Comparison of ENCODE assay signal across 27 cellular contexts in the genomic region with DNA sequence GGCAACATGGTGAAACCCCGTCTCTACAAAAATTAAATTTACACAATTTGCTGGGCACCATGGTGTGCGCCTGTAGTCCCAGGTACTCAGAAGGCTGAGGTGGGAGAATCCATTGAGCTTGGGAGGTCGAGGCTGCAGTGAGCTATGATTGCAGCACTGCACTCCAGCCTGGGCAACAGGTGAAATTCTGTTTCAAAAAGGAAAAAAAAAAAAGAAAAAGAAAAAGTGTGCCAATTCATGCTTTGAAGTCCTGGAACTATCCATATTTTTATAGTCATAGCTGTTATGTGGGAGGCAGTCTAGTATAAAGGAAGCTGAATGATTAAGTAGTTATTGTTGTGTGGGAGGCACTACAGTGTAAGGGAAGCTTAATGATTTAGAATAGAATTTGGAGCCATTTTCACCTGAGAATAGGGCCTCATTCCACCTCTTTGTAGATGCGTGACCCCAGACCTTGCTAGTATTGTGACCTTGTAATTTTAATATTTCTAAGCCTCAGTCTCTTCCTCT. TPM values are rescaled to one million over a fixed set of nuclear protein-coding genes. Genes with fewer than 3 reads are reported as not detected.
"Had no signal": no experiment of that assay in that cellular context is flagged by ENCODE, and none has a peak within 500 bp of the region (broad histone marks: within the 10 kb centered on the region; RNA-seq: fewer than 3 reads in every experiment).

No MANE protein-coding gene starts in this region.

- H3K36me3 ChIP-seq: ascending aorta, brain microvascular endothelial cell, gastrocnemius medialis, lower lobe of right lung, ovary, prostate gland, upper lobe of right lung had no signal

- H3K4me3 Mint-ChIP-seq: activated CD4-positive, alpha-beta T cell treated with anti-CD3 and anti-CD28 coated beads for 36 hours; activated CD8-positive, alpha-beta memory T cell treated with anti-CD3 and anti-CD28 coated beads, Interleukin-2, amount 10 ng/mL, durations not matched to agents 7 days and 5 days; activated CD8-positive, alpha-beta T cell treated with anti-CD3 and anti-CD28 coated beads, Interleukin-2, amount 10 ng/mL, durations not matched to agents 7 days and 5 days; activated naive CD8-positive, alpha-beta T cell; naive B cell; stimulated activated naive CD8-positive, alpha-beta T cell treated with anti-CD3 and anti-CD28 coated beads, Interleukin-15, amount 100 ng/mL, for 72 hours had no signal

- H3K4me1 Mint-ChIP-seq: activated CD4-positive, alpha-beta T cell treated with anti-CD3 and anti-CD28 coated beads for 36 hours; activated CD8-positive, alpha-beta memory T cell treated with anti-CD3 and anti-CD28 coated beads, Interleukin-2, amount 10 ng/mL, durations not matched to agents 7 days and 5 days; naive B cell; stimulated activated naive CD8-positive, alpha-beta T cell treated with anti-CD3 and anti-CD28 coated beads, Interleukin-15, amount 100 ng/mL, for 72 hours had no signal

- DNase-seq: activated CD4-positive, alpha-beta T cell treated with anti-CD3 and anti-CD28 coated beads for 36 hours; activated CD4-positive, CD25-positive, alpha-beta regulatory T cell; activated CD8-positive, alpha-beta memory T cell treated with anti-CD3 and anti-CD28 coated beads, Interleukin-2, amount 10 ng/mL, durations not matched to agents 7 days and 5 days; activated CD8-positive, alpha-beta T cell treated with anti-CD3 and anti-CD28 coated beads, Interleukin-2, amount 10 ng/mL, durations not matched to agents 7 days and 5 days; activated naive CD4-positive, alpha-beta T cell treated with Interleukin-2 at 50 U/mL for 16 hours; activated T-cell treated with anti-CD3 and anti-CD28 coated beads, Interleukin-2, amount 50 U/mL, for 48 hours; brain microvascular endothelial cell; cortex of kidney; gastrocnemius medialis; glutamatergic neuron; hypothalamus; kidney glomerular epithelial cell; lower lobe of right lung; naive B cell; ovary; retina; stimulated activated CD4-positive, alpha-beta T cell treated with anti-CD3 and anti-CD28 coated beads, Interleukin-12 subunit alpha, Interleukin-12 subunit beta, amount 100 ng/mL, for 4 hours; stimulated activated CD4-positive, alpha-beta T cell treated with anti-CD3 and anti-CD28 coated beads, Interleukin-4, amount 100 ng/mL, for 1 hour; stimulated activated naive CD8-positive, alpha-beta T cell treated with anti-CD3 and anti-CD28 coated beads, Interleukin-15, amount 100 ng/mL, for 72 hours; substantia nigra; upper lobe of right lung had no signal

- ATAC-seq: activated CD4-positive, alpha-beta T cell treated with anti-CD3 and anti-CD28 coated beads for 36 hours; activated CD8-positive, alpha-beta memory T cell treated with anti-CD3 and anti-CD28 coated beads, Interleukin-2, amount 10 ng/mL, durations not matched to agents 7 days and 5 days; activated CD8-positive, alpha-beta T cell treated with anti-CD3 and anti-CD28 coated beads, Interleukin-2, amount 10 ng/mL, durations not matched to agents 7 days and 5 days; gastrocnemius medialis; left lobe of liver; lower lobe of right lung; sciatic nerve; stimulated activated naive CD8-positive, alpha-beta T cell treated with anti-CD3 and anti-CD28 coated beads, Interleukin-15, amount 100 ng/mL, for 72 hours; upper lobe of right lung had no signal

- H3K9me3 Mint-ChIP-seq: naive B cell; stimulated activated naive CD8-positive, alpha-beta T cell treated with anti-CD3 and anti-CD28 coated beads, Interleukin-15, amount 100 ng/mL, for 72 hours had no signal

- H3K27me3 ChIP-seq: ascending aorta, brain microvascular endothelial cell, gastrocnemius medialis, ovary, upper lobe of right lung had no signal

- H3K27me3 Mint-ChIP-seq: activated CD4-positive, alpha-beta T cell treated with anti-CD3 and anti-CD28 coated beads for 36 hours; activated CD8-positive, alpha-beta memory T cell treated with anti-CD3 and anti-CD28 coated beads, Interleukin-2, amount 10 ng/mL, durations not matched to agents 7 days and 5 days; activated naive CD8-positive, alpha-beta T cell; naive B cell; stimulated activated naive CD8-positive, alpha-beta T cell treated with anti-CD3 and anti-CD28 coated beads, Interleukin-15, amount 100 ng/mL, for 72 hours had no signal

- H3K27ac ChIP-seq: ascending aorta, brain microvascular endothelial cell, lower lobe of right lung, ovary, prostate gland, skin epidermis, upper lobe of right lung had no signal

- H3K27ac Mint-ChIP-seq: activated CD4-positive, alpha-beta T cell treated with anti-CD3 and anti-CD28 coated beads for 36 hours; activated CD8-positive, alpha-beta memory T cell treated with anti-CD3 and anti-CD28 coated beads, Interleukin-2, amount 10 ng/mL, durations not matched to agents 7 days and 5 days; activated CD8-positive, alpha-beta T cell treated with anti-CD3 and anti-CD28 coated beads, Interleukin-2, amount 10 ng/mL, durations not matched to agents 7 days and 5 days; activated naive CD8-positive, alpha-beta T cell; stimulated activated naive CD8-positive, alpha-beta T cell treated with anti-CD3 and anti-CD28 coated beads, Interleukin-15, amount 100 ng/mL, for 72 hours had no signal

- H3K4me3 ChIP-seq: ascending aorta, gastrocnemius medialis, lower lobe of right lung, ovary, prostate gland, skin epidermis, upper lobe of right lung had no signal

- H3K36me3 Mint-ChIP-seq: activated CD8-positive, alpha-beta memory T cell treated with anti-CD3 and anti-CD28 coated beads, Interleukin-2, amount 10 ng/mL, durations not matched to agents 7 days and 5 days; naive B cell had no signal

- H3K9me3 ChIP-seq: ascending aorta, gastrocnemius medialis, lower lobe of right lung, ovary, prostate gland, upper lobe of right lung had no signal

- H3K4me1 ChIP-seq: lower lobe of right lung had no signal

RNA-seq across cellular contexts. Expression of a gene that starts 31.6 kb away (rescaled TPM):
- total RNA-seq: ascending aorta had no signal
